ENCODE assay signal across 11 cellular contexts in the genomic region with DNA sequence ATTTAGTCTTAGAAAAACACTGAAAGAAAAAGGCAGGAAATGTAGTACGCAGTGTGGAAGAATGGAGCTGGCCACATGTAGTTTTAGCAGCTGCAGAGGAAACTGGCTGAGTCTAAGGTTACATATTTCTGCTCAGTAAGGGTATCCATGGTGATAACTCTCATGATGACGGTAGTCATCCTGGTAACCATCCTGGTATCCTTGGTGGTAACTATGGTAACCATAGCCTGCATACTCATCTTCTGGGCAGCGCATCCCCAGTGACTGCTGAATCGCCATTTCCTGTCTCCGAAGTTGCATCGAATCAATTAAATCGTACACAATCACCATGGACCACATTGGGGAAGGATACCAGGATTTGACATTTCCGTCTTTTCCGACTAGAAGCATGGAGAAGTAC. TPM values are rescaled to one million over a fixed set of nuclear protein-coding genes. Genes with fewer than 3 reads are reported as not detected.
A peak's percentile ranks its signal among the peaks of the same experiment; 100 is the strongest.
DNase-seq lines count a peak whose midpoint lies in the region; TF ChIP-seq lines count a peak whose summit lies in the region.
"Had no signal": no experiment of that assay in that cellular context is flagged by ENCODE, and none has a peak within 500 bp of the region (broad histone marks: within the 10 kb centered on the region; RNA-seq: fewer than 3 reads in every experiment).

No MANE protein-coding gene starts in this region.

- no peak overlapping the region for H4K8ac ChIP-seq in mesendoderm (ENCODE audit: low read depth, low read length)

- H4K5ac ChIP-seq in mesendoderm (ENCODE audit: low read length) = no peak overlapping the region

- H3K9me3 ChIP-seq in effector memory CD4-positive, alpha-beta T cell (ENCODE audit: control insufficient read depth, low read length) = no peaks in the 10 kb centered on the region

- no peaks in the 10 kb centered on the region for H3K79me2 ChIP-seq in mesendoderm (ENCODE audit: control insufficient read depth, insufficient read depth, low read length)

- H3K4me1 ChIP-seq in mesendoderm (ENCODE audit: control insufficient read depth, low read depth, low read length) = no peaks in the 10 kb centered on the region
- no peaks in the 10 kb centered on the region for H3K4me1 ChIP-seq in effector memory CD4-positive, alpha-beta T cell (ENCODE audit: control insufficient read depth, insufficient read depth, low read length, poor library complexity, severe bottlenecking)

- H2AK5ac ChIP-seq in mesendoderm (ENCODE audit: low read length) = no peak overlapping the region

- H3K4ac ChIP-seq in mesendoderm (ENCODE audit: low read depth, low read length) = no peak overlapping the region

- H3K36me3 ChIP-seq in mesendoderm (ENCODE audit: control insufficient read depth, insufficient read depth, low read length) = no peaks in the 10 kb centered on the region
- H3K36me3 ChIP-seq in effector memory CD4-positive, alpha-beta T cell (ENCODE audit: control insufficient read depth, insufficient read depth, low read length) = no peaks in the 10 kb centered on the region

- in situ Hi-C loops in KBM-7 (cut with MboI; ENCODE audit: low pct_unique_long_range_greater_than_20kb, low sequenced_read_pairs) (loop anchor here (25.0 kb wide), 1 partner anchor 1332 kb away; the partner anchor contains the start of gene ZDHHC23), astrocyte of the spinal cord (cut with HindIII; ENCODE audit: low sequenced_read_pairs) (no loop called here)

- WGBS in mesendoderm (ENCODE audit: extremely low coverage, insufficient coverage, low lambda C conversion rate) = no CpG with 5 or more reads among the region's 9 CpGs

- H3K4me3 ChIP-seq in astrocyte of the spinal cord (ENCODE audit: low read depth, low read length) (no peak overlapping the region), mesendoderm (ENCODE audit: low read length) (no peak overlapping the region)
- no peak overlapping the region for H3K4me3 ChIP-seq in effector memory CD4-positive, alpha-beta T cell (ENCODE audit: insufficient read depth, low read depth, low read length, poor library complexity, severe bottlenecking)
- H3K4me3 ChIP-seq: GM12878, SK-N-MC had no signal

- H2BK120ac ChIP-seq in mesendoderm (ENCODE audit: low read depth, low read length) = no peak overlapping the region

- H3K18ac ChIP-seq in mesendoderm (ENCODE audit: low read length) = no peak overlapping the region

- H2BK5ac ChIP-seq in mesendoderm (ENCODE audit: low read length) = no peak overlapping the region

- DNase-seq in Ammon's horn (ENCODE audit: low spot score) (peak; percentile 79), KBM-7 (peak; percentile 4), astrocyte of the spinal cord (ENCODE audit: low read depth, low spot score) (peak; percentile 99), mesendoderm (peak; percentile 59), NCI-H345 (lab: John Stamatoyannopoulos, UW) (no peak), globus pallidus (ENCODE audit: low spot score) (no peak), NCI-H128 (lab: John Stamatoyannopoulos, UW; ENCODE audit: unreplicated experiment) (no peak)
- no peak for DNase-seq in effector memory CD4-positive, alpha-beta T cell
- DNase-seq: activated gamma-delta T cell treated with Interleukin-2 at 50 U/mL for 16 hours had no signal

- no peaks in the 10 kb centered on the region for H3K27me3 ChIP-seq in mesendoderm (ENCODE audit: insufficient read depth, low read length, poor library complexity)
- H3K27me3 ChIP-seq in effector memory CD4-positive, alpha-beta T cell (replicated peaks; ENCODE audit: control insufficient read depth, insufficient read depth, low read length, poor library complexity, severe bottlenecking) = no peaks in the 10 kb centered on the region

- H3K23ac ChIP-seq in mesendoderm (ENCODE audit: low read length) = no peak overlapping the region

- H2BK15ac ChIP-seq in mesendoderm (replicated peaks; ENCODE audit: low read depth) = no peak overlapping the region

- no peak for TF ChIP-seq CTCF in astrocyte of the spinal cord (IDR thresholded peaks at IDR 0.05; ENCODE audit: low read depth, low read length)

- H3K79me1 ChIP-seq in mesendoderm (ENCODE audit: low read length) = no peaks in the 10 kb centered on the region

- H3K9ac ChIP-seq in mesendoderm (ENCODE audit: low read length) = no peak overlapping the region

- H3K56ac ChIP-seq in mesendoderm (ENCODE audit: low read length) = no peak overlapping the region

- no peak overlapping the region for H3K4me2 ChIP-seq in mesendoderm (ENCODE audit: low read length)

- no peak overlapping the region for H3K27ac ChIP-seq in mesendoderm (ENCODE audit: low read depth, low read length)
- no peak overlapping the region for H3K27ac ChIP-seq in effector memory CD4-positive, alpha-beta T cell (ENCODE audit: insufficient read depth, low read length, poor library complexity, severe bottlenecking)
- H3K27ac ChIP-seq: SK-N-MC had no signal

RNA-seq across cellular contexts. Expression of gene CCDC80, which starts 35.7 kb away (rescaled TPM):
- polyA plus RNA-seq in mesendoderm (2013, experiment 1 of 2) = 4.3 TPM
- 5.2 TPM for polyA plus RNA-seq in mesendoderm (2013, experiment 2 of 2)

RNA-seq across cellular contexts. Expression of gene SLC35A5, which starts 43.4 kb away (rescaled TPM):
- polyA plus RNA-seq in mesendoderm (2013, experiment 1 of 2) = 16.2 TPM
- polyA plus RNA-seq in mesendoderm (2013, experiment 2 of 2) = 15.9 TPM

RNA-seq across cellular contexts. Expression of gene ATG3, which starts 43.5 kb away (rescaled TPM):
- polyA plus RNA-seq in mesendoderm (2013, experiment 1 of 2) = 45.6 TPM
- 49.0 TPM for polyA plus RNA-seq in mesendoderm (2013, experiment 2 of 2)

Comparison
In these comparisons a context has a peak if more than half of its experiments do, and no peak if none do; other contexts are left out.
1. DNase-seq: peak in Ammon's horn (single experiment), KBM-7 (single experiment), astrocyte of the spinal cord (single experiment) and mesendoderm (single experiment); none in NCI-H345 (single experiment), effector memory CD4-positive, alpha-beta T cell (0 of 3), globus pallidus (single experiment) and NCI-H128 (single experiment).